ENCODE assay signal across 8 cellular contexts in genomic region chr3:31567036-31567435, GRCh38. TPM values are rescaled to one million over a fixed set of nuclear protein-coding genes. Genes with fewer than 3 reads are reported as not detected.
DNase-seq lines count a peak whose midpoint lies in the region; ATAC-seq and TF ChIP-seq lines count a peak whose summit lies in the region.

No MANE protein-coding gene starts in this region.

- no peaks in the 10 kb centered on the region for H3K9me2 ChIP-seq in PC-9 (ENCODE audit: insufficient read depth)

- in situ Hi-C loops in transverse colon (cut with MboI; ENCODE audit: low pct_ligation_motif_present in 1 of 4, low pct_unique_long_range_greater_than_20kb in 1 of 4, low sequenced_read_pairs in 3 of 4), result no loop called here

- no peaks in the 10 kb centered on the region for H3F3A ChIP-seq in PC-9 (ENCODE audit: insufficient read depth, low read depth)

- ATAC-seq in HG03457 (IDR thresholded peaks at IDR 0.05; ENCODE audit: unreplicated experiment), result no peak

- peak; percentile 32 for TF ChIP-seq CTCF in LNCaP clone FGC (IDR thresholded peaks at IDR 0.05; ENCODE audit: control insufficient read depth, extremely low read depth, insufficient read depth)
- peak in 3 of 5 experiments; percentile 10 to 20 (median 18) for TF ChIP-seq CTCF in transverse colon (IDR thresholded peaks at IDR 0.05)
- no peak for TF ChIP-seq CTCF in PC-9 (conservative IDR thresholded peaks at IDR 0.05)

- CTCF ChIA-PET in PC-9 (lab: Charles Lee), result no interaction called here

- H3K9me3 ChIP-seq in transverse colon (no peaks in the 10 kb centered on the region), PC-9 (ENCODE audit: insufficient read depth, low read depth) (no peaks in the 10 kb centered on the region)

- TF ChIP-seq EP300 in transverse colon (IDR thresholded peaks at IDR 0.05; ENCODE audit: low read depth), result no peak

- H3K79me2 ChIP-seq in PC-9 (ENCODE audit: low read depth), result peaks cover 86% of the 10 kb centered on the region

- 83 to 89% methylated on average over 1 of the region's 1 CpG for WGBS in transverse colon (ENCODE audit: low coverage in 1 of 2), 2 donors

- no peak for TF ChIP-seq POLR2A in erythroblast (IDR thresholded peaks at IDR 0.05; ENCODE audit: low read length)
- TF ChIP-seq POLR2A in transverse colon (IDR thresholded peaks at IDR 0.05), result no peak

- no peak overlapping the region for H2AFZ ChIP-seq in PC-9

- DNase-seq in stimulated activated CD4-positive, alpha-beta T cell treated with anti-CD3 and anti-CD28 coated beads, Interleukin-15, amount 100 ng/mL, for 24 hours, result peak; percentile 19
- DNase-seq in stimulated activated CD4-positive, alpha-beta T cell treated with anti-CD3 and anti-CD28 coated beads, Interleukin-4, amount 100 ng/mL, for 4 hours, result no peak
- DNase-seq in LNCaP clone FGC (ENCODE audit: low read depth) (no peak), erythroblast (lab: John Stamatoyannopoulos, UW) (peak; percentile 43 to 58), transverse colon (no peak), PC-9 (no peak), SHP77 (lab: John Stamatoyannopoulos, UW) (no peak)

- no peak overlapping the region for H3K4me3 ChIP-seq in LNCaP clone FGC (ENCODE audit: low read depth, low read length)
- H3K4me3 ChIP-seq in transverse colon, result no peak overlapping the region
- no peak overlapping the region for H3K4me3 ChIP-seq in PC-9

- H3K27me3 ChIP-seq in transverse colon (no peaks in the 10 kb centered on the region), PC-9 (ENCODE audit: insufficient read depth, low read depth) (no peaks in the 10 kb centered on the region)

- no peak overlapping the region for H3K4me2 ChIP-seq in PC-9

- H3K4me1 ChIP-seq in transverse colon (peaks cover 0 to 33% (median 5%) of the 10 kb centered on the region in 4 donors), PC-9 (replicated peaks; ENCODE audit: insufficient read depth) (no peaks in the 10 kb centered on the region)

- no peaks in the 10 kb centered on the region for H3K36me3 ChIP-seq in transverse colon
- H3K36me3 ChIP-seq in PC-9 (ENCODE audit: low read depth), result no peaks in the 10 kb centered on the region

- H3K27ac ChIP-seq in transverse colon (no peak overlapping the region), PC-9 (no peak overlapping the region)

- POLR2A ChIA-PET in PC-9 (lab: Charles Lee; ENCODE audit: unreplicated experiment), result no interaction called here

- BruUV-seq in PC-9 (replicated peaks; lab: Mats Ljungman, UMichigan), result no TSS peak

- intact Hi-C loops in transverse colon (cut with DNase I; ENCODE audit: low total_unique reads) (no loop called here), PC-9 (cut with micrococcal nuclease; ENCODE audit: unreplicated experiment) (no loop called here)

- H4K20me1 ChIP-seq in PC-9 (ENCODE audit: insufficient read depth), result no peaks in the 10 kb centered on the region

RNA-seq across cellular contexts. Expression of gene STT3B, which starts 34.3 kb away (rescaled TPM):
- total RNA-seq in transverse colon, result 100 to 1,000 TPM in 1 of 4 donors, 10 to 100 TPM in 3; 32.8 to 128 (median 60.9) TPM
- 110 and 155 TPM in 2 replicates for total RNA-seq in PC-9 (2021)

Comparison
In these comparisons a context has a peak if more than half of its experiments do, and no peak if none do; other contexts are left out.
1. DNase-seq: peak in stimulated activated CD4-positive, alpha-beta T cell treated with anti-CD3 and anti-CD28 coated beads, Interleukin-15, amount 100 ng/mL, for 24 hours (single experiment) and erythroblast (2 of 2); none in stimulated activated CD4-positive, alpha-beta T cell treated with anti-CD3 and anti-CD28 coated beads, Interleukin-4, amount 100 ng/mL, for 4 hours (0 of 2), LNCaP clone FGC (single experiment), transverse colon (single experiment), PC-9 (0 of 2) and SHP77 (0 of 2).